17 cellular contexts compared by ENCODE assay signal in the genomic region with DNA sequence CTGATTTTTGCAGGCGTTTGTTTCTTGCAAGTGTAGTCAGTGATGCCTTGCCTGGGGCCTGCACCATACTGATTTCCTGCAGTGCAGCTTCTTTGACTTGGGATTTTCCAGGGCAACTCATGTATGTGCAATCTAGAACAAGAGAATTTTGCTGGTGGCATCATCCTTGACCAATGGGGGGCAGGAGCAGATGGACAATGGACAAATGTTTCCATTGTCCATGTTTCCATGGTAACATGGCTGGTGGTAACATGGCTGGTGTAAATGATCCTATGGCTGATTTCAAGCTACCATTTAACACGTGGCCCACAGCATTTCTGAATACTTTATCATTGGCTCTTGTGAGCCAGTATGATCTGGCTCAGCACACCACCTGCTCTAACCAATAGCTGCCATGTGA.
DNase-seq lines count a peak whose midpoint lies in the region; ATAC-seq and TF ChIP-seq lines count a peak whose summit lies in the region.
"Had no signal": no experiment of that assay in that cellular context is flagged by ENCODE, and none has a peak within 500 bp of the region (broad histone marks: within the 10 kb centered on the region; RNA-seq: fewer than 3 reads in every experiment).

No MANE protein-coding gene starts in this region.

- no peak overlapping the region for H3K4me2 ChIP-seq in neuronal stem cell (ENCODE audit: insufficient read depth, low read length, poor library complexity, severe bottlenecking)

- WGBS in neuronal stem cell (ENCODE audit: extremely low coverage in 2 of 2, insufficient read length in 2 of 2, insufficient replicate concordance in 1 of 2), 2 donors = no CpG with 5 or more reads among the region's 2 CpGs
- WGBS in transverse colon (ENCODE audit: low coverage in 1 of 2), 2 donors = 64% methylated on average over 2 of the region's 2 CpGs; no CpG with 5 or more reads in 1 of the 2 donors

- ATAC-seq in GM18498 (IDR thresholded peaks at IDR 0.05; ENCODE audit: unreplicated experiment) = no peak
- ATAC-seq: activated naive CD8-positive, alpha-beta T cell treated with anti-CD3 and anti-CD28 coated beads, Interleukin-2, amount 50 U/mL, for 24 hours; natural killer cell had no signal

- no peak overlapping the region for H3K23ac ChIP-seq in neuronal stem cell (ENCODE audit: low read depth, low read length, poor library complexity)

- H2BK12ac ChIP-seq in neuronal stem cell (ENCODE audit: low read length) = no peak overlapping the region

- peak overlapping the region; percentile 1 for H2AFZ ChIP-seq in neuronal stem cell (ENCODE audit: low read length)

- H3K27ac ChIP-seq in neuronal stem cell (replicated peaks; ENCODE audit: low read length) = no peak overlapping the region
- H3K27ac ChIP-seq in transverse colon = no peak overlapping the region
- H3K27ac ChIP-seq: coronary artery, SJSA1 had no signal

- H2AK5ac ChIP-seq in neuronal stem cell (ENCODE audit: low read depth, low read length) = no peak overlapping the region

- no peak overlapping the region for H3K27ac Mint-ChIP-seq in endothelial cell (ENCODE audit: unreplicated experiment)
- H3K27ac Mint-ChIP-seq in type B pancreatic cell = no peak overlapping the region
- H3K27ac Mint-ChIP-seq: activated B cell treated with CpG ODN at 0.5 μM for 24 hours; activated naive CD8-positive, alpha-beta T cell treated with anti-CD3 and anti-CD28 coated beads, Interleukin-2, amount 50 U/mL, for 24 hours; CD14-positive monocyte; natural killer cell; stimulated activated naive CD8-positive, alpha-beta T cell treated with anti-CD3 and anti-CD28 coated beads, Interleukin-15, Interleukin-2, amounts not matched to agents 100 ng/mL and 50 ng/mL, for 24 hours had no signal

- H3K4me3 Mint-ChIP-seq in endothelial cell (ENCODE audit: unreplicated experiment) = no peak overlapping the region
- no peak overlapping the region for H3K4me3 Mint-ChIP-seq in type B pancreatic cell
- H3K4me3 Mint-ChIP-seq: activated B cell treated with CpG ODN at 0.5 μM for 24 hours; activated naive CD8-positive, alpha-beta T cell treated with anti-CD3 and anti-CD28 coated beads, Interleukin-2, amount 50 U/mL, for 24 hours; CD14-positive monocyte; natural killer cell; stimulated activated naive CD8-positive, alpha-beta T cell treated with anti-CD3 and anti-CD28 coated beads, Interleukin-15, Interleukin-2, amounts not matched to agents 100 ng/mL and 50 ng/mL, for 24 hours had no signal

- H3K9me3 ChIP-seq in neuronal stem cell (replicated peaks in 1 of 2; ENCODE audit: control insufficient read depth in 2 of 2, insufficient read depth in 1 of 2, low read depth in 1 of 2, low read length in 2 of 2) (no peaks in the 10 kb centered on the region), transverse colon (no peaks in the 10 kb centered on the region)
- H3K9me3 ChIP-seq: SJSA1 had no signal

- in situ Hi-C loops in transverse colon (cut with MboI; ENCODE audit: low pct_ligation_motif_present in 1 of 4, low pct_unique_long_range_greater_than_20kb in 1 of 4, low sequenced_read_pairs in 3 of 4) = no loop called here

- H3K4me3 ChIP-seq in neuronal stem cell (ENCODE audit: low read length in 2 of 2) (no peak overlapping the region), transverse colon (no peak overlapping the region)
- H3K4me3 ChIP-seq: coronary artery, SJSA1 had no signal

- no peak overlapping the region for H3K9ac ChIP-seq in neuronal stem cell (ENCODE audit: low read depth, low read length, poor library complexity)

- DNase-seq in ELR (ENCODE audit: low read depth) (peak; percentile 36), NCI-H226 (peak; percentile 38), endothelial cell (ENCODE audit: low spot score) (peak; percentile 24), neuronal stem cell (ENCODE audit: low spot score) (peak; percentile 43), NCI-H2029 treated with DMSO at 0.1 percent for 48 hours (lab: John Stamatoyannopoulos, UW) (no peak), type B pancreatic cell (ENCODE audit: extremely low spot score, unreplicated experiment) (no peak), transverse colon (no peak)
- DNase-seq: activated B cell treated with CpG ODN at 0.5 μM for 24 hours; activated naive CD8-positive, alpha-beta T cell treated with anti-CD3 and anti-CD28 coated beads, Interleukin-2, amount 50 U/mL, for 24 hours; foreskin fibroblast; kidney; natural killer cell had no signal

- H3K4ac ChIP-seq in neuronal stem cell (ENCODE audit: low read length) = no peak overlapping the region

- H3K14ac ChIP-seq in neuronal stem cell (ENCODE audit: low read length) = no peak overlapping the region

- H3K4me1 ChIP-seq in neuronal stem cell (ENCODE audit: control insufficient read depth in 2 of 2, insufficient read depth in 1 of 2, low read depth in 1 of 2, low read length in 2 of 2) (peaks cover 12% of the 10 kb centered on the region in 2 donors), transverse colon (no peaks in the 10 kb centered on the region)

- H3K9me3 Mint-ChIP-seq in endothelial cell (ENCODE audit: unreplicated experiment) (no peaks in the 10 kb centered on the region), type B pancreatic cell (no peaks in the 10 kb centered on the region)
- H3K9me3 Mint-ChIP-seq: activated B cell treated with CpG ODN at 0.5 μM for 24 hours; activated naive CD8-positive, alpha-beta T cell treated with anti-CD3 and anti-CD28 coated beads, Interleukin-2, amount 50 U/mL, for 24 hours; natural killer cell; stimulated activated naive CD8-positive, alpha-beta T cell treated with anti-CD3 and anti-CD28 coated beads, Interleukin-15, Interleukin-2, amounts not matched to agents 100 ng/mL and 50 ng/mL, for 24 hours had no signal

- TF ChIP-seq POLR2A in transverse colon (IDR thresholded peaks at IDR 0.05) = no peak

- H2BK15ac ChIP-seq in neuronal stem cell (ENCODE audit: low read length) = no peak overlapping the region

- H3K79me1 ChIP-seq in neuronal stem cell (ENCODE audit: low read depth, low read length) = no peaks in the 10 kb centered on the region

- no peaks in the 10 kb centered on the region for H3K36me3 ChIP-seq in neuronal stem cell (replicated peaks in 1 of 2; ENCODE audit: control insufficient read depth in 2 of 2, insufficient read depth in 2 of 2, low read length in 2 of 2)
- no peaks in the 10 kb centered on the region for H3K36me3 ChIP-seq in transverse colon
- H3K36me3 ChIP-seq: SJSA1 had no signal

- no peak overlapping the region for H4K8ac ChIP-seq in neuronal stem cell (ENCODE audit: low read depth, low read length)

- TF ChIP-seq EP300 in transverse colon (IDR thresholded peaks at IDR 0.05; ENCODE audit: low read depth) = no peak

- H3K18ac ChIP-seq in neuronal stem cell (ENCODE audit: low read length) = no peak overlapping the region

- H3K4me1 Mint-ChIP-seq in endothelial cell (ENCODE audit: unreplicated experiment) (peaks cover 13% of the 10 kb centered on the region), type B pancreatic cell (ENCODE audit: unreplicated experiment) (no peaks in the 10 kb centered on the region)
- H3K4me1 Mint-ChIP-seq: activated B cell treated with CpG ODN at 0.5 μM for 24 hours; activated naive CD8-positive, alpha-beta T cell treated with anti-CD3 and anti-CD28 coated beads, Interleukin-2, amount 50 U/mL, for 24 hours; CD14-positive monocyte; natural killer cell had no signal

- peaks cover 4% of the 10 kb centered on the region for H3K27me3 Mint-ChIP-seq in endothelial cell (ENCODE audit: unreplicated experiment)
- H3K27me3 Mint-ChIP-seq in type B pancreatic cell = no peaks in the 10 kb centered on the region
- H3K27me3 Mint-ChIP-seq: activated B cell treated with CpG ODN at 0.5 μM for 24 hours had no signal

- H4K91ac ChIP-seq in neuronal stem cell (ENCODE audit: low read depth, low read length, poor library complexity) = no peak overlapping the region

- no peak overlapping the region for H2BK5ac ChIP-seq in neuronal stem cell (ENCODE audit: low read length)

- H3K27me3 ChIP-seq in neuronal stem cell (ENCODE audit: control insufficient read depth in 3 of 3, insufficient read depth in 3 of 3, low read depth in 1 of 3, low read length in 3 of 3) (no peaks in the 10 kb centered on the region), transverse colon (no peaks in the 10 kb centered on the region)
- H3K27me3 ChIP-seq: SJSA1 had no signal

- intact Hi-C loops in transverse colon (cut with DNase I; ENCODE audit: low total_unique reads) = no loop called here

- TF ChIP-seq CTCF in endothelial cell (IDR thresholded peaks at IDR 0.05; ENCODE audit: unreplicated experiment) (no peak), type B pancreatic cell (conservative IDR thresholded peaks at IDR 0.05) (no peak), transverse colon (IDR thresholded peaks at IDR 0.05) (no peak)

- H3K36me3 Mint-ChIP-seq in endothelial cell (ENCODE audit: low read depth, unreplicated experiment) (peaks cover 4% of the 10 kb centered on the region), type B pancreatic cell (no peaks in the 10 kb centered on the region)
- H3K36me3 Mint-ChIP-seq: CD14-positive monocyte, natural killer cell had no signal

- no peak overlapping the region for H2BK120ac ChIP-seq in neuronal stem cell (ENCODE audit: low read depth, low read length)

Comparison
In these comparisons a context has a peak if more than half of its experiments do, and no peak if none do; other contexts are left out.
1. DNase-seq: peak in ELR (single experiment), NCI-H226 (single experiment), endothelial cell (single experiment) and neuronal stem cell (single experiment); none in NCI-H2029 treated with DMSO at 0.1 percent for 48 hours (single experiment), type B pancreatic cell (single experiment) and transverse colon (single experiment).